In genomic region chr2:223269386-223269785, GRCh38 we compare ENCODE assay signal across 25 cellular contexts.
"Had no signal": no experiment of that assay in that cellular context is flagged by ENCODE, and none has a peak within 500 bp of the region (broad histone marks: within the 10 kb centered on the region; RNA-seq: fewer than 3 reads in every experiment).

No MANE protein-coding gene starts in this region.

- ATAC-seq: activated CD8-positive, alpha-beta memory T cell treated with anti-CD3 and anti-CD28 coated beads, Interleukin-2, amount 10 ng/mL, durations not matched to agents 7 days and 5 days; Panc1; Right ventricle myocardium inferior; WTC11 had no signal

- H3K4me3 ChIP-seq: breast epithelium had no signal

- H3K36me3 ChIP-seq: breast epithelium had no signal

- DNase-seq: activated CD4-positive, alpha-beta T cell treated with anti-CD3 and anti-CD28 coated beads, Interleukin-2, amount 10 ng/mL, durations not matched to agents 24 days and 14 days; activated CD4-positive, alpha-beta T cell treated with anti-CD3 and anti-CD28 coated beads, Interleukin-2, amount 50 U/mL, for 48 hours; activated CD4-positive, CD25-positive, alpha-beta regulatory T cell treated with anti-CD3 and anti-CD28 coated beads, Interleukin-2, amount 50 U/mL, for 72 hours; activated CD8-positive, alpha-beta memory T cell treated with anti-CD3 and anti-CD28 coated beads, Interleukin-2, amount 10 ng/mL, durations not matched to agents 7 days and 5 days; activated effector memory CD4-positive, alpha-beta T cell treated with Interleukin-2 at 50 U/mL for 16 hours; activated naive CD4-positive, alpha-beta T cell; activated T-cell treated with anti-CD3 and anti-CD28 coated beads, Interleukin-2, amount 50 U/mL, for 24 hours; amygdala; caudate nucleus; Karpas-422; MM.1S; NCI-H1105; NCI-H1436; NCI-H1694 treated with DMSO at 0.1 percent for 48 hours; NCI-H2029 treated with DMSO at 0.1 percent for 48 hours; NCI-H345; NCI-H510A; NCI-H526 treated with DMSO at 0.1 percent for 48 hours; NK-92 treated with Interleukin-12 subunit alpha and Interleukin-12 subunit beta, amount 100 ng/mL, for 24 hours; OCI-M1; RPMI8226 had no signal

- H3K27ac ChIP-seq: breast epithelium had no signal

- H3K27me3 ChIP-seq: breast epithelium had no signal

- H3K9me3 ChIP-seq: breast epithelium had no signal

- H3K4me1 ChIP-seq: breast epithelium had no signal
